23 cellular contexts compared by ENCODE assay signal in the genomic region with DNA sequence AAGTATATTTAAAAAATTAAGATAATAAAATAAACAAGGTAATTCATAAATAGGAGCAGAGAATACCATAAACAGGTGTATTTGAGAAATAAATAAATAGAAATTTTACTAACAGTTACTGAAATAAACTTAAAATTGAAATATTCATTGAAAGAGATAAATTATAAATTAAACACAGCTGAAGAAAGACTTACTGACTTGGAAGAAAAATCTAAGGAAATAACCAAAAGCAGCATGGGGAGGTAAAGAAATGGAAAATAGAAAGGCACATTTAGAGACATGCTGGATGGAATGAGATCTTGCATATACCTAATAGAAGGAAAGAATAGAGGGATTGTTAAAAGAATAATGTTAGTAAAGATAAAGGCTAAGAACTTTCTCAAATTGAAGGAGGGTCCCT.
DNase-seq lines count a peak whose midpoint lies in the region; ATAC-seq, FAIRE-seq and TF ChIP-seq lines count a peak whose summit lies in the region.
"Had no signal": no experiment of that assay in that cellular context is flagged by ENCODE, and none has a peak within 500 bp of the region (broad histone marks: within the 10 kb centered on the region; RNA-seq: fewer than 3 reads in every experiment).

No MANE protein-coding gene starts in this region.

- H3K9ac ChIP-seq in SK-N-SH = no peak overlapping the region

- TF ChIP-seq CTCF in SK-N-SH (IDR thresholded peaks at IDR 0.05) (no peak), pancreas (IDR thresholded peaks at IDR 0.05) (no peak)

- no peaks in the 10 kb centered on the region for H3K27me3 ChIP-seq in SK-N-SH (ENCODE audit: insufficient read depth)
- no peaks in the 10 kb centered on the region for H3K27me3 ChIP-seq in pancreas

- H3K4me3 ChIP-seq in SK-N-SH (ENCODE audit: low read depth in 2 of 2, low read length in 1 of 2) (no peak overlapping the region), pancreas (no peak overlapping the region)
- H3K4me3 ChIP-seq: A549, GM23338, HAP-1 had no signal

- CTCF ChIA-PET in SK-N-SH (lab: Yijun Ruan, JAX) = interaction anchor here (1.0 to 1.3 kb wide), 2 partner anchors 17 to 20 kb away, joined by 3 to 4 read pairs; no protein-coding TSS in a partner anchor

- no peak overlapping the region for H3K27ac ChIP-seq in SK-N-SH (ENCODE audit: low read depth in 2 of 2, low read length in 1 of 2)
- H3K27ac ChIP-seq in pancreas = no peak overlapping the region
- H3K27ac ChIP-seq: 22Rv1, A549 had no signal

- no peak overlapping the region for H3K4me2 ChIP-seq in SK-N-SH
- H3K4me2 ChIP-seq: A549, GM23338 had no signal

- peaks cover 4% of the 10 kb centered on the region for H3K9me3 ChIP-seq in SK-N-SH
- no peaks in the 10 kb centered on the region for H3K9me3 ChIP-seq in pancreas
- H3K9me3 ChIP-seq: HAP-1 had no signal

- POLR2A ChIA-PET in SK-N-SH (lab: Yijun Ruan, JAX) = no interaction called here

- FAIRE-seq in endometrium (lab: Jason Lieb, UNC) = peak; percentile 18
- peak; percentile 49 for FAIRE-seq in pancreas (lab: Jason Lieb, UNC)
- FAIRE-seq: A549, GM12891, GM18507, H54 had no signal

- no peak for TF ChIP-seq RAD21 in SK-N-SH (IDR thresholded peaks at IDR 0.05; ENCODE audit: low read length)

- H4K20me1 ChIP-seq in SK-N-SH (ENCODE audit: insufficient read depth) = no peaks in the 10 kb centered on the region

- H3K4me1 ChIP-seq in SK-N-SH (ENCODE audit: control insufficient read depth in 1 of 2, insufficient read depth in 2 of 2, low read depth in 1 of 2, low read length in 1 of 2) (no peaks in the 10 kb centered on the region), pancreas (no peaks in the 10 kb centered on the region)
- H3K4me1 ChIP-seq: A549, HAP-1 had no signal

- DNase-seq in SK-N-SH (no peak), pancreas (no peak), Ammon's horn (ENCODE audit: low spot score) (no peak)
- DNase-seq in activated naive CD4-positive, alpha-beta T cell treated with anti-CD3 and anti-CD28 coated beads, Interleukin-2, amount 50 U/mL, for 16 hours = no peak
- DNase-seq: ACHN; AML-193; C1 segment of cervical spinal cord; Calu3; CD4-positive, alpha-beta memory T cell; COR-L47; DMS53; DMS79 treated with DMSO at 0.1 percent for 48 hours; GF-D8; HFFc6 had no signal

- no peak for TF ChIP-seq EP300 in SK-N-SH (IDR thresholded peaks at IDR 0.05; ENCODE audit: borderline replicate concordance in 1 of 2, low read depth in 1 of 2, low read length in 1 of 2)

- H3F3A ChIP-seq in SK-N-SH (replicated peaks; ENCODE audit: insufficient read depth) = no peaks in the 10 kb centered on the region

- no peak for ATAC-seq in SK-N-SH treated with all-trans-retinoic acid at 6 μM for 48 hours
- ATAC-seq in pancreas = no peak
- ATAC-seq: A549, GM23338 had no signal

- no peaks in the 10 kb centered on the region for H3K9me2 ChIP-seq in SK-N-SH

- H2AFZ ChIP-seq in SK-N-SH (ENCODE audit: low read depth) = no peak overlapping the region
- H2AFZ ChIP-seq: GM23338 had no signal

- no peaks in the 10 kb centered on the region for H3K36me3 ChIP-seq in SK-N-SH (replicated peaks in 1 of 2; ENCODE audit: control insufficient read depth in 1 of 2, insufficient read depth in 2 of 2, low read length in 1 of 2)
- no peaks in the 10 kb centered on the region for H3K36me3 ChIP-seq in pancreas
- H3K36me3 ChIP-seq: HAP-1 had no signal

- H3K79me2 ChIP-seq in SK-N-SH (ENCODE audit: insufficient read depth) = no peaks in the 10 kb centered on the region

- intact Hi-C loops in pancreas (cut with DNase I) = no loop called here

TF ChIP-seq in SK-N-SH treated with all-trans-retinoic acid at 6 μM for 48 hours, 23 proteins besides CTCF, POLR2A, EP300 and RAD21:
- TF ChIP-seq, protein P1, sequence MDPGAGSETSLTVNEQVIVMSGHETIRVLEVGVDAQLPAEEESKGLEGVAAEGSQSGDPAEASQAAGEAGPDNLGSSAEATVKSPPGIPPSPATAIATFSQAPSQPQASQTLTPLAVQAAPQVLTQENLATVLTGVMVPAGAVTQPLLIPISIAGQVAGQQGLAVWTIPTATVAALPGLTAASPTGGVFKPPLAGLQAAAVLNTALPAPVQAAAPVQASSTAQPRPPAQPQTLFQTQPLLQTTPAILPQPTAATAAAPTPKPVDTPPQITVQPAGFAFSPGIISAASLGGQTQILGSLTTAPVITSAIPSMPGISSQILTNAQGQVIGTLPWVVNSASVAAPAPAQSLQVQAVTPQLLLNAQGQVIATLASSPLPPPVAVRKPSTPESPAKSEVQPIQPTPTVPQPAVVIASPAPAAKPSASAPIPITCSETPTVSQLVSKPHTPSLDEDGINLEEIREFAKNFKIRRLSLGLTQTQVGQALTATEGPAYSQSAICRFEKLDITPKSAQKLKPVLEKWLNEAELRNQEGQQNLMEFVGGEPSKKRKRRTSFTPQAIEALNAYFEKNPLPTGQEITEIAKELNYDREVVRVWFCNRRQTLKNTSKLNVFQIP (CRISPR knock-in tag; IDR thresholded peaks at IDR 0.05; ENCODE audit: borderline replicate concordance, low read depth) = no peak
- no peak for TF ChIP-seq ARNTL (CRISPR knock-in tag; IDR thresholded peaks at IDR 0.05; ENCODE audit: borderline replicate concordance, low read depth)
- TF ChIP-seq ZFP30 (CRISPR knock-in tag; IDR thresholded peaks at IDR 0.05) = peak; percentile 98
- TF ChIP-seq, protein P2, sequence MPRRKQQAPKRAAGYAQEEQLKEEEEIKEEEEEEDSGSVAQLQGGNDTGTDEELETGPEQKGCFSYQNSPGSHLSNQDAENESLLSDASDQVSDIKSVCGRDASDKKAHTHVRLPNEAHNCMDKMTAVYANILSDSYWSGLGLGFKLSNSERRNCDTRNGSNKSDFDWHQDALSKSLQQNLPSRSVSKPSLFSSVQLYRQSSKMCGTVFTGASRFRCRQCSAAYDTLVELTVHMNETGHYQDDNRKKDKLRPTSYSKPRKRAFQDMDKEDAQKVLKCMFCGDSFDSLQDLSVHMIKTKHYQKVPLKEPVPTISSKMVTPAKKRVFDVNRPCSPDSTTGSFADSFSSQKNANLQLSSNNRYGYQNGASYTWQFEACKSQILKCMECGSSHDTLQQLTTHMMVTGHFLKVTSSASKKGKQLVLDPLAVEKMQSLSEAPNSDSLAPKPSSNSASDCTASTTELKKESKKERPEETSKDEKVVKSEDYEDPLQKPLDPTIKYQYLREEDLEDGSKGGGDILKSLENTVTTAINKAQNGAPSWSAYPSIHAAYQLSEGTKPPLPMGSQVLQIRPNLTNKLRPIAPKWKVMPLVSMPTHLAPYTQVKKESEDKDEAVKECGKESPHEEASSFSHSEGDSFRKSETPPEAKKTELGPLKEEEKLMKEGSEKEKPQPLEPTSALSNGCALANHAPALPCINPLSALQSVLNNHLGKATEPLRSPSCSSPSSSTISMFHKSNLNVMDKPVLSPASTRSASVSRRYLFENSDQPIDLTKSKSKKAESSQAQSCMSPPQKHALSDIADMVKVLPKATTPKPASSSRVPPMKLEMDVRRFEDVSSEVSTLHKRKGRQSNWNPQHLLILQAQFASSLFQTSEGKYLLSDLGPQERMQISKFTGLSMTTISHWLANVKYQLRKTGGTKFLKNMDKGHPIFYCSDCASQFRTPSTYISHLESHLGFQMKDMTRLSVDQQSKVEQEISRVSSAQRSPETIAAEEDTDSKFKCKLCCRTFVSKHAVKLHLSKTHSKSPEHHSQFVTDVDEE (CRISPR knock-in tag; IDR thresholded peaks at IDR 0.05) = no peak

TF ChIP-seq in SK-N-SH, 30 proteins besides CTCF, POLR2A, EP300 and RAD21:
- TF ChIP-seq, protein P3, sequence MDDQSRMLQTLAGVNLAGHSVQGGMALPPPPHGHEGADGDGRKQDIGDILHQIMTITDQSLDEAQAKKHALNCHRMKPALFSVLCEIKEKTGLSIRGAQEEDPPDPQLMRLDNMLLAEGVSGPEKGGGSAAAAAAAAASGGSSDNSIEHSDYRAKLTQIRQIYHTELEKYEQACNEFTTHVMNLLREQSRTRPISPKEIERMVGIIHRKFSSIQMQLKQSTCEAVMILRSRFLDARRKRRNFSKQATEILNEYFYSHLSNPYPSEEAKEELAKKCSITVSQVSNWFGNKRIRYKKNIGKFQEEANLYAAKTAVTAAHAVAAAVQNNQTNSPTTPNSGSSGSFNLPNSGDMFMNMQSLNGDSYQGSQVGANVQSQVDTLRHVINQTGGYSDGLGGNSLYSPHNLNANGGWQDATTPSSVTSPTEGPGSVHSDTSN (IDR thresholded peaks at IDR 0.05) = no peak
- TF ChIP-seq SMC3 (IDR thresholded peaks at IDR 0.05; ENCODE audit: low read depth, low read length) = no peak
- TF ChIP-seq EZH2phosphoT487 (IDR thresholded peaks at IDR 0.05; ENCODE audit: borderline replicate concordance, low read depth) = no peak
- no peak for TF ChIP-seq MEF2A (IDR thresholded peaks at IDR 0.05; ENCODE audit: borderline replicate concordance, low read depth)
- TF ChIP-seq RFX5 (IDR thresholded peaks at IDR 0.05; ENCODE audit: low read length) = no peak
- no peak for TF ChIP-seq FOXJ3 (CRISPR knock-in tag; IDR thresholded peaks at IDR 0.05)
- TF ChIP-seq FOSL2 (IDR thresholded peaks at IDR 0.05; ENCODE audit: borderline replicate concordance, low read depth) = no peak
- TF ChIP-seq, protein P4, sequence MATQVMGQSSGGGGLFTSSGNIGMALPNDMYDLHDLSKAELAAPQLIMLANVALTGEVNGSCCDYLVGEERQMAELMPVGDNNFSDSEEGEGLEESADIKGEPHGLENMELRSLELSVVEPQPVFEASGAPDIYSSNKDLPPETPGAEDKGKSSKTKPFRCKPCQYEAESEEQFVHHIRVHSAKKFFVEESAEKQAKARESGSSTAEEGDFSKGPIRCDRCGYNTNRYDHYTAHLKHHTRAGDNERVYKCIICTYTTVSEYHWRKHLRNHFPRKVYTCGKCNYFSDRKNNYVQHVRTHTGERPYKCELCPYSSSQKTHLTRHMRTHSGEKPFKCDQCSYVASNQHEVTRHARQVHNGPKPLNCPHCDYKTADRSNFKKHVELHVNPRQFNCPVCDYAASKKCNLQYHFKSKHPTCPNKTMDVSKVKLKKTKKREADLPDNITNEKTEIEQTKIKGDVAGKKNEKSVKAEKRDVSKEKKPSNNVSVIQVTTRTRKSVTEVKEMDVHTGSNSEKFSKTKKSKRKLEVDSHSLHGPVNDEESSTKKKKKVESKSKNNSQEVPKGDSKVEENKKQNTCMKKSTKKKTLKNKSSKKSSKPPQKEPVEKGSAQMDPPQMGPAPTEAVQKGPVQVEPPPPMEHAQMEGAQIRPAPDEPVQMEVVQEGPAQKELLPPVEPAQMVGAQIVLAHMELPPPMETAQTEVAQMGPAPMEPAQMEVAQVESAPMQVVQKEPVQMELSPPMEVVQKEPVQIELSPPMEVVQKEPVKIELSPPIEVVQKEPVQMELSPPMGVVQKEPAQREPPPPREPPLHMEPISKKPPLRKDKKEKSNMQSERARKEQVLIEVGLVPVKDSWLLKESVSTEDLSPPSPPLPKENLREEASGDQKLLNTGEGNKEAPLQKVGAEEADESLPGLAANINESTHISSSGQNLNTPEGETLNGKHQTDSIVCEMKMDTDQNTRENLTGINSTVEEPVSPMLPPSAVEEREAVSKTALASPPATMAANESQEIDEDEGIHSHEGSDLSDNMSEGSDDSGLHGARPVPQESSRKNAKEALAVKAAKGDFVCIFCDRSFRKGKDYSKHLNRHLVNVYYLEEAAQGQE (IDR thresholded peaks at IDR 0.05; ENCODE audit: low read depth, low read length) = no peak
- TF ChIP-seq NRF1 (IDR thresholded peaks at IDR 0.05; ENCODE audit: low read depth, low read length) = no peak
- TF ChIP-seq JUND (IDR thresholded peaks at IDR 0.05) = no peak
TF ChIP-seq in SK-N-SH: peak in this region for 0.
